8 cellular contexts compared by ENCODE assay signal in the genomic region with DNA sequence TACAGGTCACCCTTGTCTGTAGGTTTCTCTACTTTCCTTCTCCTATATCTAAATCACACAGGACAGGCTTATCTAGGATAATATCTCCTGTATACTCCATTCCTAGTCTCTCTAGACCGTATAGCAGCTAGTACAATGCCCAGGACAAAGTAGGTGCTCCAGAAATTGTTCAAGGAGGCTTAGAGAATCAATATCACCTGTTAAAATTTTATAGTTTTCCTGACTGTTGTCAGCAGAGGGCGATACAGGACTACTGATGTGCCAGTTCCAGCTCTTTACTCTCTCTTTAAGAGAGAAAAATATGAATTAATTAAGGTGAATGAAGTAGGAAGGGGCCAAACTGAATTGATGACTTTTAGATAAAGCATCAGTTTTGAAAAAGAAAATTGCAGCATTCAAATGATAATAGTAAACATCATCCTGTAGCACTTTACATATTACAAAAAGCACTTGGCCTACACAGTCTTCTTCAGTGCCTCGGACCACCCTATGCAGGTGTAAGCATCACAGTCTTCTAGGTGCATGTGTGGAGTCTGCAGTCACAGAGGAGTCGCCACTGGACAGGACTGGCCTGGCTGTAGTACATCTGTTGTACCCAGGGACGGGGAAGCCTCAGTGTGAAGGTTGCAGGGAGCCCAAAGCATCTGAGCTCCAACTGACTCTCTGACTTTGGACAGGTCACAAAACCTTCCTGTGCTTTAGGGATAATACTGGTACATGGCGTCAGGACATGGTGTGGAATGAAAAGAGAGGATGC.
DNase-seq lines count a peak whose midpoint lies in the region; ATAC-seq and TF ChIP-seq lines count a peak whose summit lies in the region.

No MANE protein-coding gene starts in this region.

- DNase-seq in COR-L47 (lab: John Stamatoyannopoulos, UW) (peak; percentile 41), HCT116 (ENCODE audit: low read depth, low spot score) (peak; percentile 51), NCI-H82 treated with DMSO at 0.1 percent for 48 hours (lab: John Stamatoyannopoulos, UW; ENCODE audit: unreplicated experiment) (peak; percentile 9), adipocyte (ENCODE audit: low read depth) (peak; percentile 83), hepatocyte (ENCODE audit: low spot score) (peak; percentile 60), putamen (ENCODE audit: low spot score) (no peak)
- peak in 2 of 3 donors; percentile 11 to 25 for DNase-seq in stimulated activated CD4-positive, alpha-beta T cell treated with anti-CD3 and anti-CD28 coated beads, TNF-alpha, amount 100 ng/mL, for 48 hours (ENCODE audit: low read depth in 3 of 3)

- TF ChIP-seq POLR2A in HCT116 (IDR thresholded peaks at IDR 0.05; ENCODE audit: borderline replicate concordance, extremely low read depth, insufficient read depth, insufficient read length) = no peak

- TF ChIP-seq RAD21 in HCT116 (IDR thresholded peaks at IDR 0.05; ENCODE audit: low read depth) = peak; percentile 94

- POLR2A ChIA-PET in HCT116 (lab: Charles Lee) = interaction anchor here (1.0 to 1.6 kb wide), 2 partner anchors 247 to 796 kb away, joined by 4 to 5 read pairs; no protein-coding TSS in a partner anchor

- no peaks in the 10 kb centered on the region for H4K20me1 ChIP-seq in HCT116 (ENCODE audit: insufficient read depth)
- no peaks in the 10 kb centered on the region for H4K20me1 ChIP-seq in hepatocyte (ENCODE audit: insufficient read depth, poor library complexity, severe bottlenecking)

- intact Hi-C loops in HCT116 (cut with micrococcal nuclease) = loop anchor here (1.0 to 5.0 kb wide), 6 partner anchors 249 to 1238 kb away; no protein-coding TSS in a partner anchor

- H3K27me3 ChIP-seq in HCT116 (ENCODE audit: insufficient read depth, low read length) = no peaks in the 10 kb centered on the region
- H3K27me3 ChIP-seq in adipocyte (replicated peaks; ENCODE audit: control insufficient read depth, insufficient read depth, low read length) = no peaks in the 10 kb centered on the region
- H3K27me3 ChIP-seq in hepatocyte = no peaks in the 10 kb centered on the region

- H3K27ac ChIP-seq in HCT116 (ENCODE audit: low read depth, low read length) (no peak overlapping the region), hepatocyte (no peak overlapping the region)

- ATAC-seq in HCT116 = peak; percentile 82
- no peak for ATAC-seq in HG03469 (IDR thresholded peaks at IDR 0.05; ENCODE audit: unreplicated experiment)

- H2AFZ ChIP-seq in HCT116 (ENCODE audit: low read depth, low read length, poor library complexity, severe bottlenecking) (no peak overlapping the region), hepatocyte (no peak overlapping the region)

- H3K79me2 ChIP-seq in HCT116 (ENCODE audit: insufficient read depth, low read length) = no peaks in the 10 kb centered on the region
- H3K79me2 ChIP-seq in hepatocyte = no peaks in the 10 kb centered on the region

- no peak overlapping the region for H3K4me3 ChIP-seq in HCT116 (replicated peaks in 1 of 2; ENCODE audit: low read depth in 1 of 2, low read length in 2 of 2)
- no peak overlapping the region for H3K4me3 ChIP-seq in adipocyte (ENCODE audit: low read length)
- no peak overlapping the region for H3K4me3 ChIP-seq in hepatocyte

- CTCF ChIA-PET in HCT116 (lab: Charles Lee) = interaction anchor here (0.7 to 3.9 kb wide), 24 partner anchors 9 to 1584 kb away, joined by 3 to 30 read pairs (median 4); partner anchors contain the start of gene FUT8

- no TSS peak for BruUV-seq in HCT116 (replicated peaks; lab: Mats Ljungman, UMichigan)

- H3K9ac ChIP-seq in HCT116 (ENCODE audit: low read length) = no peak overlapping the region
- no peak overlapping the region for H3K9ac ChIP-seq in adipocyte (ENCODE audit: low read length)

- H3K9me2 ChIP-seq in HCT116 (ENCODE audit: insufficient read depth) (no peaks in the 10 kb centered on the region), hepatocyte (replicated peaks; ENCODE audit: insufficient read depth) (no peaks in the 10 kb centered on the region)

- H3K9me3 ChIP-seq in HCT116 (ENCODE audit: control insufficient read depth in 1 of 2, insufficient read depth in 1 of 2, low read depth in 1 of 2, low read length in 2 of 2) (no peaks in the 10 kb centered on the region), adipocyte (ENCODE audit: control insufficient read depth, low read length) (no peaks in the 10 kb centered on the region), hepatocyte (ENCODE audit: low read depth) (no peaks in the 10 kb centered on the region)

- WGBS in hepatocyte (ENCODE audit: low lambda C conversion rate, missing lambda C conversion rate) = 43% methylated on average over 6 of the region's 6 CpGs

- H3K4me2 ChIP-seq in HCT116 (ENCODE audit: low read length) (no peak overlapping the region), hepatocyte (no peak overlapping the region)

- H3K36me3 ChIP-seq in HCT116 (ENCODE audit: control insufficient read depth in 1 of 2, insufficient read depth in 2 of 2, low read length in 2 of 2) (no peaks in the 10 kb centered on the region), adipocyte (ENCODE audit: control insufficient read depth, insufficient read depth, low read length, severe bottlenecking) (no peaks in the 10 kb centered on the region), hepatocyte (replicated peaks; ENCODE audit: insufficient read depth, low read depth) (no peaks in the 10 kb centered on the region)

- RAD21 ChIA-PET in HCT116 (lab: Charles Lee; ENCODE audit: low non-redundant PET in 1 of 2, low total read pairs in 2 of 2, uncharacterized antibody in 2 of 2, unreplicated experiment in 2 of 2) = interaction anchor here (0.8 to 1.5 kb wide), 5 partner anchors 247 to 795 kb away, joined by 3 to 11 read pairs (median 4); no protein-coding TSS in a partner anchor

- TF ChIP-seq CTCF in HCT116 (IDR thresholded peaks at IDR 0.05 in 2 of 3, conservative IDR thresholded peaks at IDR 0.05 in 1 of 3; ENCODE audit: borderline replicate concordance in 1 of 3, insufficient read depth in 1 of 3, low read depth in 2 of 3, low read length in 2 of 3) (peak; percentile 44 to 83 (median 81); a peak in 5 of 6 replicates), hepatocyte (IDR thresholded peaks at IDR 0.05; ENCODE audit: poor library complexity) (peak; percentile 91)

- H3K4me1 ChIP-seq in HCT116 (ENCODE audit: control insufficient read depth in 1 of 2, insufficient read depth in 2 of 2, low read length in 2 of 2) (no peaks in the 10 kb centered on the region), adipocyte (ENCODE audit: control insufficient read depth, insufficient read depth, low read length) (peaks cover 4% of the 10 kb centered on the region), hepatocyte (ENCODE audit: insufficient read depth) (no peaks in the 10 kb centered on the region)

TF ChIP-seq in HCT116, 20 proteins besides CTCF, POLR2A, EP300 and RAD21:
- no peak for TF ChIP-seq FOSL1 (IDR thresholded peaks at IDR 0.05; ENCODE audit: low read depth)
- TF ChIP-seq ELF1 (IDR thresholded peaks at IDR 0.05; ENCODE audit: borderline replicate concordance, low read depth) = no peak
